In genomic region chr2:86861628-86862379, GRCh38 we compare ENCODE assay signal across 15 cellular contexts. TPM values are rescaled to one million over a fixed set of nuclear protein-coding genes. Genes with fewer than 3 reads are reported as not detected.
DNase-seq lines count a peak whose midpoint lies in the region; ATAC-seq and TF ChIP-seq lines count a peak whose summit lies in the region.
"Not testable (repeated sequence)": the region's sequence is repeated elsewhere in the genome, so short reads cannot be mapped to it uniquely, and the experiment has no call there.
"Had no signal": no experiment of that assay in that cellular context is flagged by ENCODE, and none has a peak within 500 bp of the region (broad histone marks: within the 10 kb centered on the region; RNA-seq: fewer than 3 reads in every experiment).

Gene CD8B, minus strand, starts transcription at chr2:86861886. Its CDS starts 21 bp downstream, at chr2:86861865.

- H3K36me3 Mint-ChIP-seq in central memory CD8-positive, alpha-beta T cell (ENCODE audit: insufficient read depth) = peaks cover 15% of the 10 kb centered on the region
- H3K36me3 Mint-ChIP-seq in progenitor cell of endocrine pancreas (ENCODE audit: insufficient read depth) = not testable (repeated sequence)

- POLR2A ChIA-PET in activated CD8-positive, alpha-beta memory T cell treated with anti-CD3 and anti-CD28 coated beads for 36 hours (lab: Charles Lee) = not testable (repeated sequence)

- ATAC-seq in central memory CD8-positive, alpha-beta T cell (replicated peaks; ENCODE audit: extremely low read depth, poor library complexity, severe bottlenecking) = peak; percentile 39
- ATAC-seq in heart right ventricle (peak in 7 of 8 donors; percentile 52 to 69 (median 53)), left colon (peak; percentile 53)
- not testable (repeated sequence) for ATAC-seq in thoracic aorta (ENCODE audit: insufficient number of reproducible peaks, low FRiP score, low read depth)

- WGBS in heart right ventricle, 2 donors = 3% methylated on average over 39 to 50 of the region's 55 CpGs

- peak; percentile 16 for DNase-seq in COLO668 (lab: John Stamatoyannopoulos, UW; ENCODE audit: unreplicated experiment)
- peak; percentile 38 for DNase-seq in NCI-H2171 treated with DMSO at 0.1 percent for 48 hours (lab: John Stamatoyannopoulos, UW)
- not testable (repeated sequence) for DNase-seq in central memory CD8-positive, alpha-beta T cell (ENCODE audit: low spot score in 2 of 2); heart right ventricle; left colon; thoracic aorta (ENCODE audit: low spot score)
- peak; percentile 17 for DNase-seq in progenitor cell of endocrine pancreas (ENCODE audit: low spot score, unreplicated experiment)

- peak within 1 kb of the TSS; percentile 89 for H3K4me3 Mint-ChIP-seq in central memory CD8-positive, alpha-beta T cell
- peak within 1 kb of the TSS; percentile 24 for H3K4me3 Mint-ChIP-seq in progenitor cell of endocrine pancreas (ENCODE audit: low read depth)

- not testable (repeated sequence) for H3K36me3 ChIP-seq in heart right ventricle, thoracic aorta

- H3K4me3 ChIP-seq in heart right ventricle (peak within 1 kb of the TSS in 5 of 10 donors; percentile 10 to 37 (median 19)), thoracic aorta (peak within 1 kb of the TSS; percentile 45)

- intact Hi-C loops in heart right ventricle (cut with DNase I); left colon (cut with DNase I, micrococcal nuclease): not testable (repeated sequence)

- H3K27ac Mint-ChIP-seq in central memory CD8-positive, alpha-beta T cell (ENCODE audit: low read depth) = peak within 1 kb of the TSS; percentile 89
- not testable (repeated sequence) for H3K27ac Mint-ChIP-seq in progenitor cell of endocrine pancreas

- H3K4me1 ChIP-seq in heart right ventricle; thoracic aorta (ENCODE audit: control insufficient read depth in 1 of 2, low read depth in 2 of 2): not testable (repeated sequence)

- H3K4me1 Mint-ChIP-seq in central memory CD8-positive, alpha-beta T cell = peaks cover 13% of the 10 kb centered on the region
- not testable (repeated sequence) for H3K4me1 Mint-ChIP-seq in progenitor cell of endocrine pancreas (ENCODE audit: low read depth)

- CTCF ChIA-PET in activated CD8-positive, alpha-beta memory T cell treated with anti-CD3 and anti-CD28 coated beads for 36 hours (lab: Charles Lee) = interaction anchor here (0.8 kb wide), 1 partner anchor 54 kb away, joined by 3 read pairs; no protein-coding TSS in a partner anchor

- not testable (repeated sequence) for TF ChIP-seq CTCF in heart right ventricle (IDR thresholded peaks at IDR 0.05); progenitor cell of endocrine pancreas (IDR thresholded peaks at IDR 0.05; ENCODE audit: unreplicated experiment); thoracic aorta (IDR thresholded peaks at IDR 0.05)

- H3K27me3 ChIP-seq in heart right ventricle = peaks cover 0 to 25% (median 9%) of the 10 kb centered on the region in 7 donors
- not testable (repeated sequence) for H3K27me3 ChIP-seq in thoracic aorta (replicated peaks; ENCODE audit: insufficient read depth)

- H3K9me3 ChIP-seq in heart right ventricle, thoracic aorta: not testable (repeated sequence)

- not testable (repeated sequence) for H3K27me3 Mint-ChIP-seq in central memory CD8-positive, alpha-beta T cell
- H3K27me3 Mint-ChIP-seq in progenitor cell of endocrine pancreas = peaks cover 22% of the 10 kb centered on the region

- H3K9me3 Mint-ChIP-seq in central memory CD8-positive, alpha-beta T cell; progenitor cell of endocrine pancreas (ENCODE audit: low read depth): not testable (repeated sequence)

- peak within 1 kb of the TSS in 1 of 10 donors; percentile 46 for H3K27ac ChIP-seq in heart right ventricle
- H3K27ac ChIP-seq in thoracic aorta = not testable (repeated sequence)

RNA-seq across cellular contexts. Expression of gene CD8B, which starts in this region (rescaled TPM):
- 100 to 1,000 TPM; 250 to 251 TPM for total RNA-seq in activated CD8-positive, alpha-beta memory T cell treated with anti-CD3 and anti-CD28 coated beads for 36 hours
- total RNA-seq in heart right ventricle = 1 to 10 TPM in 1 of 10 donors, under 1 TPM in 2, not detected in 7; 0.41 to 5.2 (median 0.59) TPM
- polyA plus RNA-seq in heart right ventricle = under 1 TPM in 1 of 2 donors, not detected in 1; 0.28 TPM
- 1 to 10 TPM; 1.3 TPM for total RNA-seq in left colon
- 0.62 TPM in 1 of 2 replicates, not detected in the other for total RNA-seq in progenitor cell of endocrine pancreas
- total RNA-seq in thoracic aorta = 1 to 10 TPM; 1.5 to 3.5 TPM
- total RNA-seq: B cell, bronchial epithelial cell, Calu3, dermis blood vessel endothelial cell, H4, M059J, osteoblast had no signal

Comparison
In these comparisons a context has a peak if more than half of its experiments do, and no peak if none do; other contexts are left out.
1. RNA of gene CD8B (total RNA-seq): 250 to 251 TPM in activated CD8-positive, alpha-beta memory T cell treated with anti-CD3 and anti-CD28 coated beads for 36 hours; 1.5 to 3.5 TPM in thoracic aorta, 1.3 TPM in left colon, 0.62 TPM in progenitor cell of endocrine pancreas and 0.41 to 5.2 TPM in heart right ventricle; every median in the first group is over 10 times any median in the second.
2. Peak in DNase-seq in progenitor cell of endocrine pancreas; RNA of the gene not detected or under 1 TPM.